Comparison of ENCODE assay signal across 2 cellular contexts in the genomic region with DNA sequence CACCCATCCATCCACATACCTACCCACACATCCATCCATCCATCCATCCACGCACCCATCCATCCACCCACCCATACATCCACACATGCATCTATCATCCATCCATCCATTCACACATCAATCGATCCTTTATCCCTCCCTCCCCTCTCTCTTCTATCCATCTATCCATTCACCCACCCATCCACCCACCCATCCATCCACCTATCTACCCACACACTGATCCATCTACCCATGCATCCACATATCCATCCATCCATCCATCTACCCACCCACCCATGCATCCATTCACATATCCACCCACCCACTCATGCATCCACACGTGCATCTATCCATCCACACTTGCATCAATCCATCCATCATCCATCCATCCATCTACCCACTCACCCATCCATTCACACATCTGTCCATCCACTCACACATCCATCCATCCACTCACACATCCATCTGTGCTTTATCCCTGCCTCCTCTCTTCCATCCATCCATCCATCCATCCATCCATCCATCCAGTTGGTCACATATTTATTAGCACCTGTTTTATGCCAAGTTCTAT.
TF ChIP-seq lines count a peak whose summit lies in the region.

No MANE protein-coding gene starts in this region.

TF ChIP-seq in HEK293, 187 proteins besides CTCF, POLR2A, EP300 and RAD21:
- TF ChIP-seq ZNF843 (tag by site-specific recombination; IDR thresholded peaks at IDR 0.05) = no peak
- peak; percentile 66 for TF ChIP-seq ZBTB17 (tag by site-specific recombination; IDR thresholded peaks at IDR 0.05)
- TF ChIP-seq EGR2 (tag by site-specific recombination; IDR thresholded peaks at IDR 0.05; ENCODE audit: low read depth) = peak; percentile 93
- no peak for TF ChIP-seq SETDB1 (IDR thresholded peaks at IDR 0.05; ENCODE audit: insufficient read length, low read length)
- no peak for TF ChIP-seq TRIM28 (IDR thresholded peaks at IDR 0.05; ENCODE audit: borderline replicate concordance, low read length)
- TF ChIP-seq ZNF140 (tag by site-specific recombination; IDR thresholded peaks at IDR 0.05) = no peak
- no peak for TF ChIP-seq ZNF10 (tag by site-specific recombination; IDR thresholded peaks at IDR 0.05)
- no peak for TF ChIP-seq PATZ1 (tag by site-specific recombination; IDR thresholded peaks at IDR 0.05)
- no peak for TF ChIP-seq ZNF311 (tag by site-specific recombination; IDR thresholded peaks at IDR 0.05; ENCODE audit: borderline replicate concordance)
- TF ChIP-seq YY2 (tag by site-specific recombination; IDR thresholded peaks at IDR 0.05) = no peak
- TF ChIP-seq ZNF366 (tag by site-specific recombination; conservative IDR thresholded peaks at IDR 0.05) = peak; percentile 66; the same call in 1 of the 2 replicates
- TF ChIP-seq ZFHX2 (tag by site-specific recombination; conservative IDR thresholded peaks at IDR 0.05) = peak; percentile 77

TF ChIP-seq in H1, 55 proteins besides CTCF, POLR2A, EP300 and RAD21:
- TF ChIP-seq CBX5 (IDR thresholded peaks at IDR 0.05; ENCODE audit: low read depth, low read length) (no peak), CREB1 (IDR thresholded peaks at IDR 0.05) (no peak), POU5F1 (IDR thresholded peaks at IDR 0.05; ENCODE audit: low read depth, low read length) (no peak), KDM4A (IDR thresholded peaks at IDR 0.05; ENCODE audit: low read depth, low read length, severe bottlenecking) (no peak), SUZ12 (IDR thresholded peaks at IDR 0.05; ENCODE audit: low read length) (no peak), E2F6 (IDR thresholded peaks at IDR 0.05) (no peak), BCL11A (IDR thresholded peaks at IDR 0.05; ENCODE audit: low read depth in 2 of 2, low read length in 2 of 2) (no peak), SP2 (IDR thresholded peaks at IDR 0.05; ENCODE audit: low read length) (no peak), KDM5A (IDR thresholded peaks at IDR 0.05; ENCODE audit: low read length) (no peak), HDAC6 (IDR thresholded peaks at IDR 0.05; ENCODE audit: low read depth, low read length) (no peak), JUN (IDR thresholded peaks at IDR 0.05; ENCODE audit: low read depth, low read length) (no peak), SIN3A (conservative IDR thresholded peaks at IDR 0.05 in 1 of 2, IDR thresholded peaks at IDR 0.05 in 1 of 2; ENCODE audit: low read depth in 1 of 2, low read length in 2 of 2) (no peak), ZNF274 (IDR thresholded peaks at IDR 0.05; ENCODE audit: borderline replicate concordance, extremely low read depth, low read length) (no peak), SIX5 (IDR thresholded peaks at IDR 0.05; ENCODE audit: low read depth, low read length) (no peak), MAFK (IDR thresholded peaks at IDR 0.05; ENCODE audit: low read depth, low read length) (no peak), CTBP2 (IDR thresholded peaks at IDR 0.05; ENCODE audit: borderline replicate concordance, insufficient read depth, insufficient read length, low read length) (no peak), CHD2 (IDR thresholded peaks at IDR 0.05; ENCODE audit: low read length) (no peak), GABPA (IDR thresholded peaks at IDR 0.05; ENCODE audit: borderline replicate concordance, insufficient read depth, low read length) (no peak)
